Comparison of ENCODE assay signal across 15 cellular contexts in genomic region chr2:134549104-134549503, GRCh38.
A peak's percentile ranks its signal among the peaks of the same experiment; 100 is the strongest.
DNase-seq lines count a peak whose midpoint lies in the region; ATAC-seq, FAIRE-seq and TF ChIP-seq lines count a peak whose summit lies in the region.
"Had no signal": no experiment of that assay in that cellular context is flagged by ENCODE, and none has a peak within 500 bp of the region (broad histone marks: within the 10 kb centered on the region; RNA-seq: fewer than 3 reads in every experiment).

No MANE protein-coding gene starts in this region.

- no peak for TF ChIP-seq CTCF in lower lobe of right lung (IDR thresholded peaks at IDR 0.05)
- no peak for TF ChIP-seq CTCF in esophagus squamous epithelium (IDR thresholded peaks at IDR 0.05)

- H3K27ac ChIP-seq in lower lobe of right lung: no peak overlapping the region
- no peak overlapping the region for H3K27ac ChIP-seq in esophagus squamous epithelium
- H3K27ac ChIP-seq: colonic mucosa, VCaP had no signal

- no peaks in the 10 kb centered on the region for H3K27me3 ChIP-seq in lower lobe of right lung (ENCODE audit: low read depth)
- peaks cover 0 to 11% (median 0%) of the 10 kb centered on the region in 4 donors for H3K27me3 ChIP-seq in esophagus squamous epithelium
- H3K27me3 ChIP-seq in H7 (ENCODE audit: control insufficient read depth, insufficient read depth, low read length): no peaks in the 10 kb centered on the region
- H3K27me3 ChIP-seq: colonic mucosa had no signal

- ATAC-seq in lower lobe of right lung: peak; percentile 13 to 59
- ATAC-seq: activated CD8-positive, alpha-beta T cell treated with anti-CD3 and anti-CD28 coated beads for 36 hours had no signal

- DNase-seq in EH (ENCODE audit: low read depth) (peak; percentile 7), RCC 7860 (ENCODE audit: low spot score) (no peak), fibroblast of gingiva (ENCODE audit: low read depth) (peak; percentile 21), lower lobe of right lung (no peak), ureter (ENCODE audit: low spot score) (no peak), esophagus squamous epithelium (lab: John Stamatoyannopoulos, UW) (no peak), H7 (no peak), DMS 273 (lab: John Stamatoyannopoulos, UW; ENCODE audit: unreplicated experiment) (no peak)
- DNase-seq: activated CD8-positive, alpha-beta T cell treated with anti-CD3 and anti-CD28 coated beads for 36 hours; AML-193; colonic mucosa; NCI-H1436 treated with DMSO at 0.1 percent for 48 hours had no signal

- H3K9me3 ChIP-seq in lower lobe of right lung (no peaks in the 10 kb centered on the region), esophagus squamous epithelium (no peaks in the 10 kb centered on the region)
- H3K9me3 ChIP-seq: colonic mucosa had no signal

- no peak for TF ChIP-seq POLR2A in esophagus squamous epithelium (IDR thresholded peaks at IDR 0.05)

- intact Hi-C loops in lower lobe of right lung (cut with DNase I) (no loop called here), esophagus squamous epithelium (cut with DNase I) (no loop called here)

- no peaks in the 10 kb centered on the region for H3K4me1 ChIP-seq in lower lobe of right lung
- no peaks in the 10 kb centered on the region for H3K4me1 ChIP-seq in esophagus squamous epithelium
- H3K4me1 ChIP-seq: colonic mucosa had no signal

- H3K4me3 ChIP-seq in lower lobe of right lung: no peak overlapping the region
- H3K4me3 ChIP-seq in esophagus squamous epithelium: no peak overlapping the region
- no peak overlapping the region for H3K4me3 ChIP-seq in H7 (ENCODE audit: insufficient read depth, low read depth, low read length)
- H3K4me3 ChIP-seq: colonic mucosa had no signal

- no peaks in the 10 kb centered on the region for H3K36me3 ChIP-seq in lower lobe of right lung
- H3K36me3 ChIP-seq in esophagus squamous epithelium: no peaks in the 10 kb centered on the region
- no peaks in the 10 kb centered on the region for H3K36me3 ChIP-seq in H7 (replicated peaks; ENCODE audit: control insufficient read depth, insufficient read depth, low read length)
- H3K36me3 ChIP-seq: colonic mucosa had no signal

- 47 to 73% methylated on average over 2 to 3 of the region's 3 CpGs for WGBS in esophagus squamous epithelium, 2 donors

- FAIRE-seq in RCC 7860 (lab: Jason Lieb, UNC): peak; percentile 38
- FAIRE-seq: D721Med, GM18507 had no signal

Comparison
In these comparisons a context has a peak if more than half of its experiments do, and no peak if none do; other contexts are left out.
1. DNase-seq: peak in EH (single experiment) and fibroblast of gingiva (single experiment); none in RCC 7860 (single experiment), lower lobe of right lung (single experiment), ureter (single experiment), esophagus squamous epithelium (single experiment), H7 (single experiment) and DMS 273 (single experiment).